In genomic region chr7:55132890-55133551, GRCh38 we compare ENCODE assay signal across 8 cellular contexts.
DNase-seq lines count a peak whose midpoint lies in the region; ATAC-seq, FAIRE-seq and TF ChIP-seq lines count a peak whose summit lies in the region.
"Had no signal": no experiment of that assay in that cellular context is flagged by ENCODE, and none has a peak within 500 bp of the region (broad histone marks: within the 10 kb centered on the region; RNA-seq: fewer than 3 reads in every experiment).

No MANE protein-coding gene starts in this region.

- intact Hi-C loops in sciatic nerve (cut with DNase I): no loop called here

- no peak overlapping the region for H3K23ac ChIP-seq in H1 (ENCODE audit: insufficient read length)

- H3K9me3 ChIP-seq in H1 (ENCODE audit: insufficient read depth in 2 of 2, low read depth in 1 of 2, low read length in 1 of 2): no peaks in the 10 kb centered on the region
- H3K9me3 ChIP-seq: right lobe of liver had no signal

- FAIRE-seq in H1 (lab: Jason Lieb, UNC): no peak

- DNase-seq in MV-4-11 (lab: John Stamatoyannopoulos, UW) (peak; percentile 5), H1 (ENCODE audit: low read depth in 1 of 2, low spot score in 2 of 2) (no peak), sciatic nerve (ENCODE audit: low spot score) (no peak), UCSD-AML1 (lab: John Stamatoyannopoulos, UW; ENCODE audit: unreplicated experiment) (no peak), NCI-H345 treated with DMSO at 0.1 percent for 48 hours (lab: John Stamatoyannopoulos, UW; ENCODE audit: unreplicated experiment) (no peak)

- H4K20me1 ChIP-seq in H1 (replicated peaks in 1 of 2; ENCODE audit: control insufficient read depth in 1 of 2, insufficient read depth in 2 of 2, low read length in 2 of 2): no peaks in the 10 kb centered on the region

- no peak overlapping the region for H3K4me2 ChIP-seq in H1 (ENCODE audit: insufficient read depth in 1 of 2, low read depth in 2 of 2, low read length in 2 of 2)

- H3K36me3 ChIP-seq in H1 (ENCODE audit: control insufficient read depth in 2 of 4, insufficient read depth in 4 of 4, low read length in 3 of 4): no peaks in the 10 kb centered on the region
- H3K36me3 ChIP-seq: right lobe of liver had no signal

- H3K14ac ChIP-seq in H1 (ENCODE audit: insufficient read length): no peak overlapping the region

- H2AK5ac ChIP-seq in H1 (ENCODE audit: low read depth, low read length): no peak overlapping the region

- ATAC-seq in GM19463 (IDR thresholded peaks at IDR 0.05; ENCODE audit: unreplicated experiment) (peak; percentile 37), sciatic nerve (peak; percentile 62), GM21367 (IDR thresholded peaks at IDR 0.05; ENCODE audit: unreplicated experiment) (no peak)

- H4K5ac ChIP-seq in H1 (ENCODE audit: insufficient read length, low read depth, low read length): no peak overlapping the region

- no peak for TF ChIP-seq CTCF in H1 (IDR thresholded peaks at IDR 0.05; ENCODE audit: control extremely low read depth in 1 of 3, insufficient read depth in 1 of 3, low read depth in 1 of 3, low read length in 3 of 3)

- WGBS in H1 (ENCODE audit: extremely low coverage in 1 of 2, insufficient coverage in 1 of 2, insufficient read length in 1 of 2, insufficient replicate concordance in 2 of 2, low coverage in 1 of 2, low lambda C conversion rate in 2 of 2, missing lambda C conversion rate in 1 of 2), 2 experiments: 91% methylated on average over 10 of the region's 10 CpGs; no CpG with 5 or more reads in 1 of the 2 experiments

- peak overlapping the region; percentile 49 for H4K91ac ChIP-seq in H1 (replicated peaks; ENCODE audit: insufficient read length, low read length)

- peak overlapping the region; percentile 54; the same call in 1 of the 2 replicates for H2BK15ac ChIP-seq in H1 (ENCODE audit: low read length)

- H2BK12ac ChIP-seq in H1 (ENCODE audit: low read depth, low read length): no peak overlapping the region

- H3K27ac ChIP-seq in H1 (ENCODE audit: low read depth, low read length): no peak overlapping the region

- H3K4me3 ChIP-seq in H1 (ENCODE audit: extremely low read depth in 1 of 4, insufficient read depth in 2 of 4, low read depth in 3 of 4, low read length in 4 of 4): no peak overlapping the region
- H3K4me3 ChIP-seq: right lobe of liver had no signal

- no peaks in the 10 kb centered on the region for H3K79me2 ChIP-seq in H1 (ENCODE audit: control insufficient read depth in 1 of 2, insufficient read depth in 2 of 2, low read length in 2 of 2)

- no peak for TF ChIP-seq EP300 in H1 (IDR thresholded peaks at IDR 0.05; ENCODE audit: borderline replicate concordance in 1 of 2, low read depth in 2 of 2, low read length in 2 of 2)

- H3K79me1 ChIP-seq in H1 (ENCODE audit: low read depth, low read length): no peaks in the 10 kb centered on the region

- no peak overlapping the region for H2BK20ac ChIP-seq in H1 (ENCODE audit: low read length)

- no peak overlapping the region for H3K56ac ChIP-seq in H1 (replicated peaks; ENCODE audit: insufficient read length, low read depth, low read length)

- no peak for TF ChIP-seq RAD21 in H1 (IDR thresholded peaks at IDR 0.05 in 1 of 2, conservative IDR thresholded peaks at IDR 0.05 in 1 of 2; ENCODE audit: low read depth in 2 of 2, low read length in 2 of 2)

- CTCF ChIA-PET in H1 (lab: Charles Lee; ENCODE audit: partially characterized antibody): interaction anchor here (0.8 to 1.8 kb wide), 6 partner anchors 11 to 282 kb away, joined by 3 to 4 read pairs (median 3); no protein-coding TSS in a partner anchor

- POLR2A ChIA-PET in H1 (lab: Charles Lee; ENCODE audit: partially characterized antibody): no interaction called here

- no peak for TF ChIP-seq POLR2A in H1 (IDR thresholded peaks at IDR 0.05; ENCODE audit: control extremely low read depth in 1 of 2, low read depth in 2 of 2, low read length in 2 of 2)

- no peaks in the 10 kb centered on the region for H3K27me3 ChIP-seq in H1 (replicated peaks in 1 of 4; ENCODE audit: control insufficient read depth in 3 of 4, extremely low read depth in 1 of 4, insufficient read depth in 3 of 4, low read length in 3 of 4)
- H3K27me3 ChIP-seq: right lobe of liver had no signal

- H3K23me2 ChIP-seq in H1 (ENCODE audit: low read depth, low read length): no peaks in the 10 kb centered on the region

- no peak overlapping the region for H3K4ac ChIP-seq in H1 (replicated peaks; ENCODE audit: insufficient read length, low read depth, low read length)

- H2BK5ac ChIP-seq in H1 (ENCODE audit: low read depth, low read length): no peak overlapping the region

- H2BK120ac ChIP-seq in H1 (replicated peaks; ENCODE audit: low read depth, low read length): no peak overlapping the region

- H4K8ac ChIP-seq in H1 (ENCODE audit: extremely low read depth, insufficient read depth, low read length): no peak overlapping the region

- H3K4me1 ChIP-seq in H1 (replicated peaks in 1 of 4; ENCODE audit: control insufficient read depth in 3 of 4, insufficient read depth in 4 of 4, low read length in 3 of 4): peaks cover 0 to 6% (median under 1%) of the 10 kb centered on the region in 4 experiments; a peak in 4 of 7 replicates

- H2AFZ ChIP-seq in H1 (ENCODE audit: low read length): no peak overlapping the region

- no peak overlapping the region for H3K18ac ChIP-seq in H1 (ENCODE audit: extremely low read depth, low read length)

- no peak overlapping the region for H3K9ac ChIP-seq in H1 (replicated peaks in 1 of 4; ENCODE audit: extremely low read depth in 1 of 4, low read depth in 3 of 4, low read length in 3 of 4)

TF ChIP-seq in H1, 55 proteins besides CTCF, POLR2A, EP300 and RAD21:
- TF ChIP-seq BCL11A (IDR thresholded peaks at IDR 0.05; ENCODE audit: low read depth in 2 of 2, low read length in 2 of 2) (no peak), SP2 (IDR thresholded peaks at IDR 0.05; ENCODE audit: low read length) (no peak), NRF1 (IDR thresholded peaks at IDR 0.05; ENCODE audit: low read depth, low read length) (no peak), CBX5 (IDR thresholded peaks at IDR 0.05; ENCODE audit: low read depth, low read length) (no peak), KDM1A (IDR thresholded peaks at IDR 0.05; ENCODE audit: borderline replicate concordance, low read length) (no peak), MAFK (IDR thresholded peaks at IDR 0.05; ENCODE audit: low read depth, low read length) (no peak), NANOG (IDR thresholded peaks at IDR 0.05; ENCODE audit: insufficient read depth, low read depth, low read length, poor library complexity, severe bottlenecking) (no peak), RBBP5 (IDR thresholded peaks at IDR 0.05; ENCODE audit: borderline replicate concordance, low read depth, low read length) (no peak), TEAD4 (IDR thresholded peaks at IDR 0.05; ENCODE audit: low read depth, low read length) (no peak), TAF7 (optimal IDR thresholded peaks at IDR 0.05; ENCODE audit: borderline replicate concordance, low read depth, low read length) (no peak), EGR1 (IDR thresholded peaks at IDR 0.05; ENCODE audit: borderline replicate concordance, low read depth, low read length) (no peak), GTF2F1 (IDR thresholded peaks at IDR 0.05; ENCODE audit: borderline replicate concordance, low read depth, low read length) (no peak)
- TF ChIP-seq, protein P1, sequence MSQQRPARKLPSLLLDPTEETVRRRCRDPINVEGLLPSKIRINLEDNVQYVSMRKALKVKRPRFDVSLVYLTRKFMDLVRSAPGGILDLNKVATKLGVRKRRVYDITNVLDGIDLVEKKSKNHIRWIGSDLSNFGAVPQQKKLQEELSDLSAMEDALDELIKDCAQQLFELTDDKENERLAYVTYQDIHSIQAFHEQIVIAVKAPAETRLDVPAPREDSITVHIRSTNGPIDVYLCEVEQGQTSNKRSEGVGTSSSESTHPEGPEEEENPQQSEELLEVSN (IDR thresholded peaks at IDR 0.05): no peak
- TF ChIP-seq, protein P2, sequence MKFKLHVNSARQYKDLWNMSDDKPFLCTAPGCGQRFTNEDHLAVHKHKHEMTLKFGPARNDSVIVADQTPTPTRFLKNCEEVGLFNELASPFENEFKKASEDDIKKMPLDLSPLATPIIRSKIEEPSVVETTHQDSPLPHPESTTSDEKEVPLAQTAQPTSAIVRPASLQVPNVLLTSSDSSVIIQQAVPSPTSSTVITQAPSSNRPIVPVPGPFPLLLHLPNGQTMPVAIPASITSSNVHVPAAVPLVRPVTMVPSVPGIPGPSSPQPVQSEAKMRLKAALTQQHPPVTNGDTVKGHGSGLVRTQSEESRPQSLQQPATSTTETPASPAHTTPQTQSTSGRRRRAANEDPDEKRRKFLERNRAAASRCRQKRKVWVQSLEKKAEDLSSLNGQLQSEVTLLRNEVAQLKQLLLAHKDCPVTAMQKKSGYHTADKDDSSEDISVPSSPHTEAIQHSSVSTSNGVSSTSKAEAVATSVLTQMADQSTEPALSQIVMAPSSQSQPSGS (IDR thresholded peaks at IDR 0.05; ENCODE audit: low read length): no peak
